In genomic region chr9:136858844-136859757, GRCh38 we compare ENCODE assay signal across 9 cellular contexts. TPM values are rescaled to one million over a fixed set of nuclear protein-coding genes. Genes with fewer than 3 reads are reported as not detected.
DNase-seq lines count a peak whose midpoint lies in the region; ATAC-seq and TF ChIP-seq lines count a peak whose summit lies in the region.
"Had no signal": no experiment of that assay in that cellular context is flagged by ENCODE, and none has a peak within 500 bp of the region (broad histone marks: within the 10 kb centered on the region; RNA-seq: fewer than 3 reads in every experiment).

No MANE protein-coding gene starts in this region.

- H3K79me2 ChIP-seq in GM23248 (ENCODE audit: insufficient read depth) = peaks cover 14% of the 10 kb centered on the region

- H3K9ac ChIP-seq in GM23248 = peak overlapping the region; percentile 6; the same call in 1 of the 2 replicates

- no peaks in the 10 kb centered on the region for H3F3A ChIP-seq in GM23248 (ENCODE audit: insufficient read depth)

- H3K27me3 ChIP-seq in GM23248 (replicated peaks; ENCODE audit: insufficient read depth) = no peaks in the 10 kb centered on the region
- H3K27me3 ChIP-seq in WERI-Rb-1 (ENCODE audit: insufficient read depth, low read depth, severe bottlenecking) = no peaks in the 10 kb centered on the region
- H3K27me3 ChIP-seq: foreskin keratinocyte had no signal

- WGBS in GM23248 (ENCODE audit: low coverage in 1 of 2, low lambda C conversion rate in 2 of 2, missing lambda C conversion rate in 2 of 2), 2 experiments = 45 to 55% methylated on average over 16 to 20 of the region's 20 CpGs

- no peak for TF ChIP-seq CTCF in WERI-Rb-1 (IDR thresholded peaks at IDR 0.05; ENCODE audit: low read depth, low read length)

- ATAC-seq in Right ventricle myocardium superior (ENCODE audit: poor library complexity) = peak; percentile 64
- ATAC-seq in sciatic nerve = peak; percentile 22
- ATAC-seq in HG03442 (IDR thresholded peaks at IDR 0.05; ENCODE audit: unreplicated experiment) = no peak
- ATAC-seq: foreskin keratinocyte had no signal

- no peak overlapping the region for H3K4me2 ChIP-seq in GM23248 (ENCODE audit: unreplicated experiment)

- no peaks in the 10 kb centered on the region for H4K20me1 ChIP-seq in GM23248 (ENCODE audit: insufficient read depth)

- H3K27ac ChIP-seq in GM23248 (peak overlapping the region; percentile 4), WERI-Rb-1 (peak overlapping the region; percentile 29; the same call in 1 of the 2 replicates)
- H3K27ac ChIP-seq: foreskin keratinocyte had no signal

- peaks cover 6% of the 10 kb centered on the region for H3K36me3 ChIP-seq in GM23248 (ENCODE audit: low read depth)
- peaks cover 86% of the 10 kb centered on the region for H3K36me3 ChIP-seq in WERI-Rb-1

- in situ Hi-C loops in GM23248 (cut with MboI) = no loop called here

- H3K9me2 ChIP-seq in GM23248 (ENCODE audit: insufficient read depth) = no peaks in the 10 kb centered on the region

- H3K9me3 ChIP-seq in GM23248 (ENCODE audit: low read depth) (no peaks in the 10 kb centered on the region), WERI-Rb-1 (ENCODE audit: severe bottlenecking) (no peaks in the 10 kb centered on the region)

- intact Hi-C loops in Right ventricle myocardium superior (cut with DNase I) = no loop called here
- intact Hi-C loops in sciatic nerve (cut with DNase I) = no loop called here

- peak; percentile 81 for DNase-seq in GM23248
- no peak for DNase-seq in WERI-Rb-1
- DNase-seq in Right ventricle myocardium superior = peak; percentile 75
- peak; percentile 62 for DNase-seq in sciatic nerve (ENCODE audit: low spot score)
- no peak for DNase-seq in stimulated activated naive CD4-positive, alpha-beta T cell (lab: John Stamatoyannopoulos, UW)
- DNase-seq in NCI-H345 treated with DMSO at 0.1 percent for 48 hours (lab: John Stamatoyannopoulos, UW; ENCODE audit: unreplicated experiment) = no peak
- DNase-seq in DMS153 treated with DMSO at 0.1 percent for 48 hours (lab: John Stamatoyannopoulos, UW; ENCODE audit: unreplicated experiment) = no peak
- DNase-seq: foreskin keratinocyte had no signal

- no peaks in the 10 kb centered on the region for H3K4me1 ChIP-seq in GM23248 (ENCODE audit: insufficient read depth)
- H3K4me1 ChIP-seq: foreskin keratinocyte had no signal

- H2AFZ ChIP-seq in GM23248 = no peak overlapping the region

- H3K4me3 ChIP-seq in GM23248 (no peak overlapping the region), WERI-Rb-1 (ENCODE audit: low read depth, low read length) (no peak overlapping the region)

RNA-seq across cellular contexts. Expression of gene MAMDC4, which starts 7.0 kb away (rescaled TPM):
- total RNA-seq in GM23248 (2014; rRNA removed; shearing (Covaris generic)) = 1.1 and 2.3 TPM in 2 replicates
- polyA plus RNA-seq in GM23248 (2016; fragmentation: Nextera tagmentation; extraction: Ambion mirVana) = 0.35 and 0.43 TPM in 2 replicates
- total RNA-seq in Right ventricle myocardium superior = 13.2 TPM
- 3.0 TPM for total RNA-seq in sciatic nerve

RNA-seq across cellular contexts. Expression of gene EDF1, which starts 7.0 kb away (rescaled TPM):
- total RNA-seq in GM23248 (2014; rRNA removed; shearing (Covaris generic)) = 299 and 305 TPM in 2 replicates
- polyA plus RNA-seq in GM23248 (2016; fragmentation: Nextera tagmentation; extraction: Ambion mirVana) = 567 and 586 TPM in 2 replicates
- 325 TPM for total RNA-seq in Right ventricle myocardium superior
- total RNA-seq in sciatic nerve = 201 TPM

RNA-seq across cellular contexts. Expression of gene PHPT1, which starts 9.9 kb away (rescaled TPM):
- 71.1 and 84.6 TPM in 2 replicates for total RNA-seq in GM23248 (2014; rRNA removed; shearing (Covaris generic))
- polyA plus RNA-seq in GM23248 (2016; fragmentation: Nextera tagmentation; extraction: Ambion mirVana) = 295 and 302 TPM in 2 replicates
- total RNA-seq in Right ventricle myocardium superior (345 TPM), sciatic nerve (76.4 TPM)

RNA-seq across cellular contexts. Expression of gene AJM1, which starts 16.8 kb away (rescaled TPM):
- total RNA-seq in GM23248 (2014; rRNA removed; shearing (Covaris generic)) = 0.89 and 1.4 TPM in 2 replicates
- polyA plus RNA-seq in GM23248 (2016; fragmentation: Nextera tagmentation; extraction: Ambion mirVana) = 1.1 and 1.4 TPM in 2 replicates
- total RNA-seq in Right ventricle myocardium superior (7.3 TPM), sciatic nerve (3.1 TPM)

RNA-seq across cellular contexts. Expression of gene TRAF2, which starts 27.2 kb away (rescaled TPM):
- total RNA-seq in GM23248 (2014; rRNA removed; shearing (Covaris generic)) = 8.1 and 11.5 TPM in 2 replicates
- polyA plus RNA-seq in GM23248 (2016; fragmentation: Nextera tagmentation; extraction: Ambion mirVana) = 14.3 and 15.0 TPM in 2 replicates
- total RNA-seq in Right ventricle myocardium superior (9.1 TPM), sciatic nerve (17.0 TPM)

Comparison
In these comparisons a context has a peak if more than half of its experiments do, and no peak if none do; other contexts are left out.
1. DNase-seq: peak in GM23248 (single experiment), Right ventricle myocardium superior (single experiment) and sciatic nerve (single experiment); none in WERI-Rb-1 (single experiment), stimulated activated naive CD4-positive, alpha-beta T cell (0 of 6), NCI-H345 treated with DMSO at 0.1 percent for 48 hours (single experiment) and DMS153 treated with DMSO at 0.1 percent for 48 hours (single experiment).